Comparison of ENCODE assay signal across 13 cellular contexts in the genomic region with DNA sequence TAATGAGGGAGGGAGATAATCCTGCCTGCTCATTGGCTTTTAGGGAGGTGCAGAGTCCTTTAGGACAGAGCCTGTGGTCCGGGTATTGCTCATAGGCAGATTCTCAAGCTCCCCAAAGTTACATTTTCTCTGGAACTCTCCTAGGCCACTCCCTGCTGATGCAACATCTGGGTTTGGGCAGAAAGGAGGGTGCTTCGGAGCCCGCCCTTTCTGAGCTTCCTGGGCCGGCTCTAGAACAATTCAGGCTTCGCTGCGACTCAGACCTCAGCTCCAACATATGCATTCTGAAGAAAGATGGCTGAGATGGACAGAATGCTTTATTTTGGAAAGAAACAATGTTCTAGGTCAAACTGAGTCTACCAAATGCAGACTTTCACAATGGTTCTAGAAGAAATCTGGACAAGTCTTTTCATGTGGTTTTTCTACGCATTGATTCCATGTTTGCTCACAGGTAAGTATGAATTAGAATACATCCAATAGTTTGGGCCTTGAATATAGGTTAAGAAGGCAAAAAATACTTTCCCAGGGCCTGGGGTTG. TPM values are rescaled to one million over a fixed set of nuclear protein-coding genes. Genes with fewer than 3 reads are reported as not detected.
DNase-seq lines count a peak whose midpoint lies in the region; ATAC-seq and TF ChIP-seq lines count a peak whose summit lies in the region.
"Had no signal": no experiment of that assay in that cellular context is flagged by ENCODE, and none has a peak within 500 bp of the region (broad histone marks: within the 10 kb centered on the region; RNA-seq: fewer than 3 reads in every experiment).

A gene with protein sequence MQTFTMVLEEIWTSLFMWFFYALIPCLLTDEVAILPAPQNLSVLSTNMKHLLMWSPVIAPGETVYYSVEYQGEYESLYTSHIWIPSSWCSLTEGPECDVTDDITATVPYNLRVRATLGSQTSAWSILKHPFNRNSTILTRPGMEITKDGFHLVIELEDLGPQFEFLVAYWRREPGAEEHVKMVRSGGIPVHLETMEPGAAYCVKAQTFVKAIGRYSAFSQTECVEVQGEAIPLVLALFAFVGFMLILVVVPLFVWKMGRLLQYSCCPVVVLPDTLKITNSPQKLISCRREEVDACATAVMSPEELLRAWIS (plus strand): TSS at position 233 of the 538 bp plus-strand sequence. CDS start 131 bp downstream, at position 364.

- peak within 1 kb of the TSS; percentile 91 for H3K27ac ChIP-seq in hepatocyte

- intact Hi-C loops in natural killer cell (cut with micrococcal nuclease): loop anchor here (5.0 kb wide), 1 partner anchor 76 kb away; no protein-coding TSS in a partner anchor

- no peaks in the 10 kb centered on the region for H3K27me3 Mint-ChIP-seq in natural killer cell (ENCODE audit: low read depth in 2 of 2)
- H3K27me3 Mint-ChIP-seq in natural killer cell treated with Interleukin-12 subunit alpha and Interleukin-12 subunit beta and Interleukin-15 and Interleukin-18, amount 100 ng/mL, for 72 hours: no peaks in the 10 kb centered on the region
- H3K27me3 Mint-ChIP-seq: stimulated activated memory B cell treated with anti-CD40 and anti-IgM and Interleukin-4, amounts not matched to agents 10 μg/mL and 1 μg/mL and 100 μg/mL, for 72 hours had no signal

- no peaks in the 10 kb centered on the region for H4K20me1 ChIP-seq in hepatocyte (ENCODE audit: insufficient read depth, poor library complexity, severe bottlenecking)

- no peaks in the 10 kb centered on the region for H3K9me2 ChIP-seq in hepatocyte (replicated peaks; ENCODE audit: insufficient read depth)

- no peak within 1 kb of the TSS for H3K4me2 ChIP-seq in hepatocyte

- H3K27ac Mint-ChIP-seq in natural killer cell: peak within 1 kb of the TSS; percentile 21 to 60
- peak within 1 kb of the TSS in 1 of 2 donors; percentile 27 for H3K27ac Mint-ChIP-seq in natural killer cell treated with Interleukin-12 subunit alpha and Interleukin-12 subunit beta and Interleukin-15 and Interleukin-18, amount 100 ng/mL, for 72 hours
- H3K27ac Mint-ChIP-seq: stimulated activated memory B cell treated with anti-CD40 and anti-IgM and Interleukin-4, amounts not matched to agents 10 μg/mL and 1 μg/mL and 100 μg/mL, for 72 hours had no signal

- H3K9me3 ChIP-seq in adipocyte (ENCODE audit: control insufficient read depth, low read length) (no peaks in the 10 kb centered on the region), hepatocyte (ENCODE audit: low read depth) (no peaks in the 10 kb centered on the region)

- H3K36me3 ChIP-seq in adipocyte (ENCODE audit: control insufficient read depth, insufficient read depth, low read length, severe bottlenecking): no peaks in the 10 kb centered on the region
- no peaks in the 10 kb centered on the region for H3K36me3 ChIP-seq in hepatocyte (replicated peaks; ENCODE audit: insufficient read depth, low read depth)

- H3K9ac ChIP-seq in adipocyte (ENCODE audit: low read length): peak within 1 kb of the TSS; percentile 52

- TF ChIP-seq CTCF in natural killer cell (IDR thresholded peaks at IDR 0.05) (no peak), hepatocyte (IDR thresholded peaks at IDR 0.05; ENCODE audit: poor library complexity) (no peak)

- no peak for DNase-seq in natural killer cell
- DNase-seq in natural killer cell treated with Interleukin-12 subunit alpha and Interleukin-12 subunit beta and Interleukin-15 and Interleukin-18, amount 100 ng/mL, for 72 hours (ENCODE audit: low spot score): no peak
- peak; percentile 74 for DNase-seq in adipocyte (ENCODE audit: low read depth)
- no peak for DNase-seq in hepatocyte (ENCODE audit: low spot score)
- no peak for DNase-seq in cerebellar cortex (ENCODE audit: low spot score)
- no peak for DNase-seq in NOMO-1 treated with dmso at 0.1 percent for 144 hours (lab: John Stamatoyannopoulos, UW; ENCODE audit: unreplicated experiment)
- DNase-seq: left cardiac atrium, NCI-H774, nucleus accumbens, SW 1271 had no signal

- peak within 1 kb of the TSS; percentile 53 for H3K4me3 ChIP-seq in adipocyte (ENCODE audit: low read length)
- no peak within 1 kb of the TSS for H3K4me3 ChIP-seq in hepatocyte

- H3K4me1 ChIP-seq in adipocyte (ENCODE audit: control insufficient read depth, insufficient read depth, low read length) (peaks cover 61% of the 10 kb centered on the region), hepatocyte (ENCODE audit: insufficient read depth) (peaks cover 19% of the 10 kb centered on the region)

- no peaks in the 10 kb centered on the region for H3K79me2 ChIP-seq in hepatocyte

- no peak within 1 kb of the TSS for H2AFZ ChIP-seq in hepatocyte

- ATAC-seq in natural killer cell (no peak), GM19324 (IDR thresholded peaks at IDR 0.05; ENCODE audit: low FRiP score, unreplicated experiment) (no peak), HG03097 (IDR thresholded peaks at IDR 0.05; ENCODE audit: low FRiP score, unreplicated experiment) (no peak)
- no peak for ATAC-seq in natural killer cell treated with Interleukin-12 subunit alpha and Interleukin-12 subunit beta and Interleukin-15 and Interleukin-18, amount 100 ng/mL, for 72 hours
- ATAC-seq: stimulated activated memory B cell treated with anti-CD40 and anti-IgM and Interleukin-4, amounts not matched to agents 10 μg/mL and 1 μg/mL and 100 μg/mL, for 72 hours had no signal

- no peaks in the 10 kb centered on the region for H3K27me3 ChIP-seq in adipocyte (replicated peaks; ENCODE audit: control insufficient read depth, insufficient read depth, low read length)
- no peaks in the 10 kb centered on the region for H3K27me3 ChIP-seq in hepatocyte

- H3K4me3 Mint-ChIP-seq in natural killer cell: no peak within 1 kb of the TSS
- H3K4me3 Mint-ChIP-seq in natural killer cell treated with Interleukin-12 subunit alpha and Interleukin-12 subunit beta and Interleukin-15 and Interleukin-18, amount 100 ng/mL, for 72 hours: no peak within 1 kb of the TSS
- H3K4me3 Mint-ChIP-seq: stimulated activated memory B cell treated with anti-CD40 and anti-IgM and Interleukin-4, amounts not matched to agents 10 μg/mL and 1 μg/mL and 100 μg/mL, for 72 hours had no signal

- WGBS in hepatocyte (ENCODE audit: low lambda C conversion rate, missing lambda C conversion rate): 92% methylated on average over 7 of the region's 7 CpGs

- peaks cover 29 to 35% of the 10 kb centered on the region in 2 donors for H3K4me1 Mint-ChIP-seq in natural killer cell
- H3K4me1 Mint-ChIP-seq in natural killer cell treated with Interleukin-12 subunit alpha and Interleukin-12 subunit beta and Interleukin-15 and Interleukin-18, amount 100 ng/mL, for 72 hours (ENCODE audit: low read depth in 2 of 2): peaks cover 29 to 32% of the 10 kb centered on the region in 2 donors

- H3K36me3 Mint-ChIP-seq in natural killer cell: no peaks in the 10 kb centered on the region
- no peaks in the 10 kb centered on the region for H3K36me3 Mint-ChIP-seq in natural killer cell treated with Interleukin-12 subunit alpha and Interleukin-12 subunit beta and Interleukin-15 and Interleukin-18, amount 100 ng/mL, for 72 hours

- no peaks in the 10 kb centered on the region for H3K9me3 Mint-ChIP-seq in natural killer cell
- H3K9me3 Mint-ChIP-seq in natural killer cell treated with Interleukin-12 subunit alpha and Interleukin-12 subunit beta and Interleukin-15 and Interleukin-18, amount 100 ng/mL, for 72 hours: no peaks in the 10 kb centered on the region
- H3K9me3 Mint-ChIP-seq: stimulated activated memory B cell treated with anti-CD40 and anti-IgM and Interleukin-4, amounts not matched to agents 10 μg/mL and 1 μg/mL and 100 μg/mL, for 72 hours had no signal

RNA-seq across cellular contexts. Expression of the gene that starts here (rescaled TPM):
- total RNA-seq in natural killer cell: 1 to 10 TPM; 1.9 to 3.6 (median 2.8) TPM
- 1 to 10 TPM; 3.4 to 8.7 TPM for total RNA-seq in natural killer cell treated with Interleukin-12 subunit alpha and Interleukin-12 subunit beta and Interleukin-15 and Interleukin-18, amount 100 ng/mL, for 72 hours
- 0.48 and 0.50 TPM in 2 replicates for total RNA-seq in hepatocyte
- polyA plus RNA-seq in hepatocyte: 0.59 TPM in 1 of 2 replicates, not detected in the other
